In the genomic region with DNA sequence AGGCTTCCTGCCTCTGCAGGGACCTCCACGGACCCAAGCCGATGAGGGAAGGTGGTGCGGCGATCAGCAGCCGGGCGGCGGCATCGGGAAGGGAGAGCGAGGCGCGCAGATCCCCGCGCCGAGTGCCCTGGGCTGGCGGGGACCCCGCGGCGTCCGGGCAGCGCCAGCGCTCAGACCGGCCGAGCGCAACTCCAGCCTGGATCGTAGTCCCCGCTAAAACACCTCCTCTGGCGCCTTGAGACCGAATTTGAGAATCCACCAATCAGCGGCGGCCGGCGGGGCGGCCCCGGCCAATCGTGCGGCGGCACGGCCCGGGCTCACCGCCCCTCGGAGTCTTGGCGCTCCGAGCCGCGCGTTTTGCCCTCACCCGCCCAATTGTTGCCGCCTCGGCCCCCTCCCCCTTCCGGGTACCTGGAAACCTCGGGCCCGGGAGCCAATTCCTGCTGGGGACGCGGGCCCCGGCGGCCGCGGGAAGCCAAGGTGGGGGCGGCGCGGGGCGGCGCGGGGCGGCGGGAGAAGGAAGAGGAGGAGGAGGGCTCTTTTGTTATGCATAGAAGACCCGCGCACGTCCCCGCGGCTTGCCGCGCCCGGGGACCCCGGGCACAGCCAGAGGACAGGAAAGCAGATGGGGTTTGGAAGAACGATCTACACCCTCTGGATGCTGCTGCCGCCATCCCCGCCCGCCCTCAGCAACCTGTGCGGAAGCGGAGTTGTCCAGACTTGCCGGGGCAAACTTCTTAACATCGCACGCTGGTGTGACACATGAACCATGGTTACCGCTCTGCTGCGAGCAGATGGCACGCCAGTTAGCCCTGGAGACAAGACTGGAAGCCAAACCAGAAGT, we compare ENCODE assay signal across 8 cellular contexts. TPM values are rescaled to one million over a fixed set of nuclear protein-coding genes. Genes with fewer than 3 reads are reported as not detected.
A peak's percentile ranks its signal among the peaks of the same experiment; 100 is the strongest.
DNase-seq lines count a peak whose midpoint lies in the region; ATAC-seq and TF ChIP-seq lines count a peak whose summit lies in the region.

A gene with protein sequence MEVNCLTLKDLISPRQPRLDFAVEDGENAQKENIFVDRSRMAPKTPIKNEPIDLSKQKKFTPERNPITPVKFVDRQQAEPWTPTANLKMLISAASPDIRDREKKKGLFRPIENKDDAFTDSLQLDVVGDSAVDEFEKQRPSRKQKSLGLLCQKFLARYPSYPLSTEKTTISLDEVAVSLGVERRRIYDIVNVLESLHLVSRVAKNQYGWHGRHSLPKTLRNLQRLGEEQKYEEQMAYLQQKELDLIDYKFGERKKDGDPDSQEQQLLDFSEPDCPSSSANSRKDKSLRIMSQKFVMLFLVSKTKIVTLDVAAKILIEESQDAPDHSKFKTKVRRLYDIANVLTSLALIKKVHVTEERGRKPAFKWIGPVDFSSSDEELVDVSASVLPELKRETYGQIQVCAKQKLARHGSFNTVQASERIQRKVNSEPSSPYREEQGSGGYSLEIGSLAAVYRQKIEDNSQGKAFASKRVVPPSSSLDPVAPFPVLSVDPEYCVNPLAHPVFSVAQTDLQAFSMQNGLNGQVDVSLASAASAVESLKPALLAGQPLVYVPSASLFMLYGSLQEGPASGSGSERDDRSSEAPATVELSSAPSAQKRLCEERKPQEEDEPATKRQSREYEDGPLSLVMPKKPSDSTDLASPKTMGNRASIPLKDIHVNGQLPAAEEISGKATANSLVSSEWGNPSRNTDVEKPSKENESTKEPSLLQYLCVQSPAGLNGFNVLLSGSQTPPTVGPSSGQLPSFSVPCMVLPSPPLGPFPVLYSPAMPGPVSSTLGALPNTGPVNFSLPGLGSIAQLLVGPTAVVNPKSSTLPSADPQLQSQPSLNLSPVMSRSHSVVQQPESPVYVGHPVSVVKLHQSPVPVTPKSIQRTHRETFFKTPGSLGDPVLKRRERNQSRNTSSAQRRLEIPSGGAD (minus strand): TSS at position 209 of the 844 bp plus-strand sequence. CDS start 934 bp downstream, outside the sequence.

- H3K79me2 ChIP-seq in H9 (ENCODE audit: insufficient read depth, low read length) (no peaks in the 10 kb centered on the region; the same call in 1 of the 2 replicates), Loucy (ENCODE audit: insufficient read depth, low read length) (peaks cover 54% of the 10 kb centered on the region), neural cell (replicated peaks; ENCODE audit: insufficient read depth, low read length) (peaks cover 20% of the 10 kb centered on the region)

- peak within 1 kb of the TSS; percentile 77 to 86 for H3K4me3 Mint-ChIP-seq in H9
- peak within 1 kb of the TSS; percentile 76 to 84 for H3K4me3 Mint-ChIP-seq in stimulated activated naive CD8-positive, alpha-beta T cell treated with anti-CD3 and anti-CD28 coated beads, Interleukin-15, amount 100 ng/mL, for 72 hours

- no peak within 1 kb of the TSS for H2BK120ac ChIP-seq in H9 (ENCODE audit: low read depth, low read length, poor library complexity, severe bottlenecking)

- H3K23me2 ChIP-seq in H9 (ENCODE audit: insufficient read length, low read depth, low read length, poor library complexity, severe bottlenecking), result peaks cover 5% of the 10 kb centered on the region

- peak; percentile 90 for ATAC-seq in RWPE2 (ENCODE audit: low read depth)
- ATAC-seq in stimulated activated naive CD8-positive, alpha-beta T cell treated with anti-CD3 and anti-CD28 coated beads, Interleukin-15, amount 100 ng/mL, for 72 hours, result peak; percentile 95

- peaks cover 2% of the 10 kb centered on the region for H3K79me1 ChIP-seq in H9 (ENCODE audit: insufficient read depth, low read depth, low read length, poor library complexity, severe bottlenecking)

- H3K23ac ChIP-seq in H9 (ENCODE audit: insufficient read length, low read depth, low read length), result no peak within 1 kb of the TSS

- H4K8ac ChIP-seq in H9 (replicated peaks; ENCODE audit: insufficient read length, low read depth, low read length), result no peak within 1 kb of the TSS

- H2BK20ac ChIP-seq in H9 (ENCODE audit: low read depth, low read length, poor library complexity, severe bottlenecking), result no peak within 1 kb of the TSS

- H3K4ac ChIP-seq in H9 (ENCODE audit: low read depth, low read length), result no peak within 1 kb of the TSS

- H4K20me1 ChIP-seq in H9 (ENCODE audit: control insufficient read depth, insufficient read depth, insufficient read length), result no peaks in the 10 kb centered on the region
- no peaks in the 10 kb centered on the region for H4K20me1 ChIP-seq in Loucy (ENCODE audit: insufficient read depth, low read length, poor library complexity, severe bottlenecking)
- no peaks in the 10 kb centered on the region for H4K20me1 ChIP-seq in neural cell (ENCODE audit: insufficient read depth)

- H3K9ac ChIP-seq in ES-I3 (ENCODE audit: low read depth, low read length) (peak within 1 kb of the TSS; percentile 93), H9 (ENCODE audit: extremely low read depth, insufficient read length, low read length) (peak within 1 kb of the TSS; percentile 85), Loucy (ENCODE audit: low read depth, low read length, poor library complexity, severe bottlenecking) (peak within 1 kb of the TSS; percentile 97), neural cell (ENCODE audit: low read length) (peak within 1 kb of the TSS; percentile 44)

- H3K27me3 Mint-ChIP-seq in H9 (ENCODE audit: low read depth), result no peaks in the 10 kb centered on the region
- peaks cover 49% of the 10 kb centered on the region for H3K27me3 Mint-ChIP-seq in stimulated activated naive CD8-positive, alpha-beta T cell treated with anti-CD3 and anti-CD28 coated beads, Interleukin-15, amount 100 ng/mL, for 72 hours

- H3K4me2 ChIP-seq in H9 (ENCODE audit: insufficient read depth, insufficient read length, low read length) (peak within 1 kb of the TSS; percentile 88), Loucy (ENCODE audit: low read depth, low read length, poor library complexity, severe bottlenecking) (peak within 1 kb of the TSS; percentile 83), neural cell (ENCODE audit: low read length) (peak within 1 kb of the TSS; percentile 56)

- H3K36me3 ChIP-seq in ES-I3 (ENCODE audit: insufficient read depth, low read length), result peaks cover 11% of the 10 kb centered on the region; the same call in 1 of the 2 replicates
- no peaks in the 10 kb centered on the region for H3K36me3 ChIP-seq in Loucy (ENCODE audit: insufficient read depth, low read length)
- peaks cover 36% of the 10 kb centered on the region for H3K36me3 ChIP-seq in RWPE2 (ENCODE audit: low read depth)
- no peaks in the 10 kb centered on the region for H3K36me3 ChIP-seq in neural cell (ENCODE audit: insufficient read depth, low read length)

- H3T11ph ChIP-seq in H9 (ENCODE audit: low read length), result no peak within 1 kb of the TSS

- peak; percentile 12 for TF ChIP-seq EP300 in neural cell (conservative IDR thresholded peaks at IDR 0.05; ENCODE audit: poor library complexity, severe bottlenecking)

- peaks cover 19 to 32% (median 31%) of the 10 kb centered on the region in 3 experiments; a peak in 6 of 7 replicates for H3K36me3 Mint-ChIP-seq in H9 (ENCODE audit: insufficient read depth in 1 of 3, low read depth in 3 of 3)

- H3K4me1 Mint-ChIP-seq in H9, result peaks cover 24 to 33% of the 10 kb centered on the region in 2 experiments
- peaks cover 7% of the 10 kb centered on the region for H3K4me1 Mint-ChIP-seq in stimulated activated naive CD8-positive, alpha-beta T cell treated with anti-CD3 and anti-CD28 coated beads, Interleukin-15, amount 100 ng/mL, for 72 hours

- peaks cover 4% of the 10 kb centered on the region; the same call in 1 of the 2 replicates for H3K4me1 ChIP-seq in ES-I3 (ENCODE audit: insufficient read depth, low read length)
- no peaks in the 10 kb centered on the region; the same call in 1 of the 2 replicates for H3K4me1 ChIP-seq in H9 (ENCODE audit: insufficient read depth, low read length)
- H3K4me1 ChIP-seq in Loucy (ENCODE audit: insufficient read depth, low read length, poor library complexity, severe bottlenecking), result peaks cover 54% of the 10 kb centered on the region
- H3K4me1 ChIP-seq in RWPE2 (ENCODE audit: insufficient read depth, poor library complexity, severe bottlenecking), result peaks cover 15% of the 10 kb centered on the region

- H4K91ac ChIP-seq in H9 (ENCODE audit: insufficient read length, low read depth, low read length), result no peak within 1 kb of the TSS

- H2BK5ac ChIP-seq in H9 (ENCODE audit: insufficient read length, low read length), result no peak within 1 kb of the TSS

- no peak for TF ChIP-seq CTCF in H9 (conservative IDR thresholded peaks at IDR 0.05)
- no peak for TF ChIP-seq CTCF in Loucy (conservative IDR thresholded peaks at IDR 0.05; ENCODE audit: low read length)
- no peak for TF ChIP-seq CTCF in RWPE2 (IDR thresholded peaks at IDR 0.05; ENCODE audit: poor library complexity, severe bottlenecking)
- no peak for TF ChIP-seq CTCF in fibroblast of villous mesenchyme (IDR thresholded peaks at IDR 0.05; ENCODE audit: insufficient read depth, low read depth, low read length)
- peak; percentile 45 for TF ChIP-seq CTCF in neural cell (IDR thresholded peaks at IDR 0.05; ENCODE audit: poor library complexity, severe bottlenecking)

- H3K27me3 ChIP-seq in H9 (ENCODE audit: insufficient read depth, low read length) (no peaks in the 10 kb centered on the region), Loucy (ENCODE audit: insufficient read depth, low read length, poor library complexity, severe bottlenecking) (no peaks in the 10 kb centered on the region), RWPE2 (ENCODE audit: insufficient read depth, poor library complexity, severe bottlenecking) (no peaks in the 10 kb centered on the region), neural cell (ENCODE audit: insufficient read depth, low read depth, low read length) (peaks cover 11% of the 10 kb centered on the region)

- H2AFZ ChIP-seq in H9 (ENCODE audit: low read length) (no peak within 1 kb of the TSS), Loucy (ENCODE audit: low read length) (peak within 1 kb of the TSS; percentile 85), neural cell (ENCODE audit: low read depth, low read length) (peak within 1 kb of the TSS; percentile 16)

- H3K9me3 ChIP-seq in ES-I3 (ENCODE audit: control insufficient read depth, insufficient read depth, low read length) (no peaks in the 10 kb centered on the region), H9 (ENCODE audit: control insufficient read depth, low read depth, low read length) (no peaks in the 10 kb centered on the region), Loucy (ENCODE audit: insufficient read depth, low read depth, low read length) (no peaks in the 10 kb centered on the region), RWPE2 (ENCODE audit: severe bottlenecking) (no peaks in the 10 kb centered on the region), neural cell (ENCODE audit: low read length) (no peaks in the 10 kb centered on the region)

- peak; percentile 57 for TF ChIP-seq RAD21 in neural cell (conservative IDR thresholded peaks at IDR 0.05)

- H3K27ac ChIP-seq in H9 (ENCODE audit: insufficient read length, low read depth, low read length) (peak within 1 kb of the TSS; percentile 72), RWPE2 (ENCODE audit: poor library complexity, severe bottlenecking) (peak within 1 kb of the TSS; percentile 73), neural cell (ENCODE audit: low read length) (no peak within 1 kb of the TSS)

- DNase-seq in H9 (peak; percentile 99), RWPE2 (ENCODE audit: low spot score) (peak; percentile 96), fibroblast of villous mesenchyme (ENCODE audit: low read depth) (peak; percentile 89)
- peak; percentile 71 for DNase-seq in activated T-helper 9 cell treated with anti-CD3 and anti-CD28 coated beads, Interleukin-2, amount 50 U/mL, for 16 hours (ENCODE audit: low read depth)
- peak; percentile 80 to 86 for DNase-seq in stimulated activated naive CD8-positive, alpha-beta T cell treated with anti-CD3 and anti-CD28 coated beads, Interleukin-15, amount 100 ng/mL, for 72 hours

- H4K5ac ChIP-seq in H9 (ENCODE audit: insufficient read length, low read depth, low read length), result no peak within 1 kb of the TSS

- no CpG with 5 or more reads among the region's 87 CpGs for WGBS in H9 (ENCODE audit: extremely low coverage, insufficient read length, low lambda C conversion rate)

- H2AK5ac ChIP-seq in H9 (ENCODE audit: insufficient read length, low read length), result no peak within 1 kb of the TSS

- 0 out of 2 replicates have a peak within 1 kb of the TSS, but pooled peaks have one; percentile 2 for H2BK15ac ChIP-seq in H9 (ENCODE audit: low read depth, low read length)

- peak within 1 kb of the TSS; percentile 92 for H3K14ac ChIP-seq in H9 (ENCODE audit: insufficient read depth, low read length)

- H2BK12ac ChIP-seq in H9 (ENCODE audit: insufficient read length, low read depth, low read length), result no peak within 1 kb of the TSS

- peak within 1 kb of the TSS; percentile 93 to 97 (median 96) for H3K27ac Mint-ChIP-seq in H9
- peak within 1 kb of the TSS; percentile 8 to 92 for H3K27ac Mint-ChIP-seq in stimulated activated naive CD8-positive, alpha-beta T cell treated with anti-CD3 and anti-CD28 coated beads, Interleukin-15, amount 100 ng/mL, for 72 hours

- H3K56ac ChIP-seq in H9 (ENCODE audit: insufficient read length, low read depth, low read length), result no peak within 1 kb of the TSS

- H3K9me2 ChIP-seq in Loucy (replicated peaks; ENCODE audit: low read depth, low read length), result no peaks in the 10 kb centered on the region
- no peaks in the 10 kb centered on the region for H3K9me2 ChIP-seq in neural cell (ENCODE audit: insufficient read depth, low read length)

- H3K4me3 ChIP-seq in Loucy (ENCODE audit: low read length, poor library complexity, severe bottlenecking), result peak within 1 kb of the TSS; percentile 91
- peak within 1 kb of the TSS; percentile 81 for H3K4me3 ChIP-seq in RWPE2 (ENCODE audit: severe bottlenecking)
- H3K4me3 ChIP-seq in fibroblast of villous mesenchyme (ENCODE audit: low read depth, low read length), result peak within 1 kb of the TSS; percentile 80
- peak within 1 kb of the TSS; percentile 95 for H3K4me3 ChIP-seq in neural cell (ENCODE audit: low read length)

- no peaks in the 10 kb centered on the region for H3K9me3 Mint-ChIP-seq in H9
- H3K9me3 Mint-ChIP-seq in stimulated activated naive CD8-positive, alpha-beta T cell treated with anti-CD3 and anti-CD28 coated beads, Interleukin-15, amount 100 ng/mL, for 72 hours, result no peaks in the 10 kb centered on the region

- no peaks in the 10 kb centered on the region for H3F3A ChIP-seq in Loucy (ENCODE audit: low read depth)
- H3F3A ChIP-seq in neural cell (ENCODE audit: insufficient read depth, low read length, poor library complexity, severe bottlenecking), result no peaks in the 10 kb centered on the region

- peak within 1 kb of the TSS; percentile 92 for H3K18ac ChIP-seq in H9 (ENCODE audit: insufficient read length, low read depth, low read length)

RNA-seq across cellular contexts. Expression of the gene that starts here (rescaled TPM):
- total RNA-seq in H9 (2021) (24.5 and 24.6 TPM in 2 replicates), fibroblast of villous mesenchyme (10.4 and 17.4 TPM in 2 replicates)
- 0.48 and 0.52 TPM in 2 replicates for polyA plus RNA-seq in neural cell
- 0.49 and 0.93 TPM in 2 replicates for polyA minus RNA-seq in neural cell

Comparison
In these comparisons a context has a peak if more than half of its experiments do, and no peak if none do; other contexts are left out.
1. H3K9ac ChIP-seq: peak in every context shown above with its lines; median percentile 97 in Loucy; 93 in ES-I3; 85 in H9; 44 in neural cell.